ENCODE assay signal across 9 cellular contexts in genomic region chr2:20617892-20618467, GRCh38. TPM values are rescaled to one million over a fixed set of nuclear protein-coding genes. Genes with fewer than 3 reads are reported as not detected.
A peak's percentile ranks its signal among the peaks of the same experiment; 100 is the strongest.
DNase-seq lines count a peak whose midpoint lies in the region; ATAC-seq and TF ChIP-seq lines count a peak whose summit lies in the region.
"Had no signal": no experiment of that assay in that cellular context is flagged by ENCODE, and none has a peak within 500 bp of the region (broad histone marks: within the 10 kb centered on the region; RNA-seq: fewer than 3 reads in every experiment).

No MANE protein-coding gene starts in this region.

- H3K27ac ChIP-seq in WERI-Rb-1 = peak overlapping the region; percentile 13; the same call in 1 of the 2 replicates
- H3K27ac ChIP-seq in ovary = peak overlapping the region; percentile 79 to 90

- H3K9me3 ChIP-seq in WERI-Rb-1 (ENCODE audit: severe bottlenecking) = no peaks in the 10 kb centered on the region
- H3K9me3 ChIP-seq in ovary = no peaks in the 10 kb centered on the region

- H3K36me3 ChIP-seq in WERI-Rb-1 (no peaks in the 10 kb centered on the region), ovary (no peaks in the 10 kb centered on the region)

- TF ChIP-seq CTCF in WERI-Rb-1 (IDR thresholded peaks at IDR 0.05; ENCODE audit: low read depth, low read length) (peak; percentile 66), ovary (IDR thresholded peaks at IDR 0.05) (peak; percentile 77 to 94 (median 81))

- DNase-seq in Ammon's horn (ENCODE audit: low spot score) = peak; percentile 98
- peak; percentile 74 for DNase-seq in WERI-Rb-1
- peak; percentile 98 for DNase-seq in globus pallidus (ENCODE audit: low spot score)
- DNase-seq in ovary = peak; percentile 98 to 100 (median 99)

- peaks cover 40% of the 10 kb centered on the region for H3K4me1 ChIP-seq in ovary (ENCODE audit: insufficient read depth)

- no peaks in the 10 kb centered on the region for H3K27me3 ChIP-seq in WERI-Rb-1 (ENCODE audit: insufficient read depth, low read depth, severe bottlenecking)
- H3K27me3 ChIP-seq in ovary = no peaks in the 10 kb centered on the region

- peak; percentile 88 for TF ChIP-seq EP300 in ovary (IDR thresholded peaks at IDR 0.05)

- H3K4me3 ChIP-seq in WERI-Rb-1 (ENCODE audit: low read depth, low read length) = no peak overlapping the region
- no peak overlapping the region for H3K4me3 ChIP-seq in ovary

- no peak for TF ChIP-seq POLR2A in ovary (IDR thresholded peaks at IDR 0.05)

- intact Hi-C loops in ovary (cut with DNase I) = loop anchor here in 3 of 4 donors (5.0 kb wide), 1 partner anchor 171 kb away; the partner anchor contains the start of gene RHOB (in 3 of the 3)

- peak; percentile 41 for ATAC-seq in HG03354 (IDR thresholded peaks at IDR 0.05; ENCODE audit: poor library complexity, severe bottlenecking, unreplicated experiment)
- ATAC-seq in HG02970 (IDR thresholded peaks at IDR 0.05; ENCODE audit: low FRiP score, unreplicated experiment) = no peak
- ATAC-seq in GM21529 (IDR thresholded peaks at IDR 0.05; ENCODE audit: unreplicated experiment) = no peak
- ATAC-seq in HG03457 (IDR thresholded peaks at IDR 0.05; ENCODE audit: unreplicated experiment) = no peak

- 15 to 20% (median 20%) methylated on average over 14 of the region's 14 CpGs for WGBS in ovary, 3 donors

RNA-seq across cellular contexts. Expression of gene HS1BP3, which starts 32.9 kb away (rescaled TPM):
- 10 to 100 TPM; 12.8 to 24.4 (median 22.4) TPM for total RNA-seq in ovary
- polyA plus RNA-seq in ovary = 10 to 100 TPM; 12.0 to 22.2 TPM

RNA-seq across cellular contexts. Expression of gene GDF7, which starts 49.0 kb away (rescaled TPM):
- 1 to 10 TPM in 1 of 7 donors, under 1 TPM in 6; 0.11 to 1.7 (median 0.48) TPM for total RNA-seq in ovary
- under 1 TPM; 0.21 to 0.83 TPM for polyA plus RNA-seq in ovary
- polyA plus RNA-seq: keratinocyte had no signal
